Comparison of ENCODE assay signal across 9 cellular contexts in the genomic region with DNA sequence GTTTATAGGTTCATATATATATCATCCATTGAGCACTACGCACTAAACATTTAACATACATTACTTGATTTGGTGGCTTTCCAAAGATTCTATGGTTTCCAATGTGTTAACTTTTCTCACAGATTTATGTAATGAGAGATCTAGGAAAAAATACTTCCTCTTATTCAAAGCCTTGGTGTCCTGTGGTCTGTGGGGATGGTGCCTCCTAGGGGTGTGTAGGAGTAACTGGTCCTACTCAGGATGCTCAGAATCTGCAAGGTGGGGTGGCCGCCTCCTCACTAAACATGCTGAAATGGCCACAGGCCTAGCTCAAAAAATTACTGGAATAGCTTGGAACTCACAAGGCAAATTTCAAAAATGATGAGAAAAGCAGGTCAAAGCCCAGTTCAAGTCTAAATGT. TPM values are rescaled to one million over a fixed set of nuclear protein-coding genes. Genes with fewer than 3 reads are reported as not detected.
DNase-seq lines count a peak whose midpoint lies in the region; ATAC-seq and TF ChIP-seq lines count a peak whose summit lies in the region.
"Had no signal": no experiment of that assay in that cellular context is flagged by ENCODE, and none has a peak within 500 bp of the region (broad histone marks: within the 10 kb centered on the region; RNA-seq: fewer than 3 reads in every experiment).

No MANE protein-coding gene starts in this region.

- no peak overlapping the region for H3K4me3 ChIP-seq in aorta (ENCODE audit: low read length in 2 of 2)
- no peak overlapping the region for H3K4me3 ChIP-seq in gastrocnemius medialis

- peak in 3 of 4 experiments; percentile 50 to 63 (median 51) for ATAC-seq in T-cell (replicated peaks in 1 of 4)
- no peak for ATAC-seq in aorta (ENCODE audit: low FRiP score)
- no peak for ATAC-seq in GM18511 (IDR thresholded peaks at IDR 0.05; ENCODE audit: unreplicated experiment)
- ATAC-seq in gastrocnemius medialis, result no peak
- ATAC-seq in GM19467 (IDR thresholded peaks at IDR 0.05; ENCODE audit: unreplicated experiment), result no peak

- 73 to 85% methylated on average over 2 of the region's 2 CpGs for WGBS in aorta, 2 donors

- no peak overlapping the region for H3K4me3 Mint-ChIP-seq in T-cell

- H3K36me3 Mint-ChIP-seq in T-cell, result peaks cover 11% of the 10 kb centered on the region

- in situ Hi-C loops in gastrocnemius medialis (cut with MboI; ENCODE audit: low sequenced_read_pairs in 4 of 4), result no loop called here

- no peaks in the 10 kb centered on the region for H3K27me3 Mint-ChIP-seq in T-cell

- no peaks in the 10 kb centered on the region for H3K36me3 ChIP-seq in aorta (ENCODE audit: control insufficient read depth in 1 of 2, insufficient read depth in 2 of 2, low read length in 1 of 2)
- no peaks in the 10 kb centered on the region for H3K36me3 ChIP-seq in gastrocnemius medialis

- H3K27ac ChIP-seq in C4-2B, result no peak overlapping the region
- no peak overlapping the region for H3K27ac ChIP-seq in aorta (ENCODE audit: low read depth in 1 of 2, low read length in 2 of 2)
- no peak overlapping the region for H3K27ac ChIP-seq in gastrocnemius medialis

- CTCF ChIA-PET in T-cell (lab: Charles Lee), result interaction anchor here (1.0 to 2.9 kb wide), 5 partner anchors 46 to 89 kb away, joined by 3 to 6 read pairs (median 3); partner anchors contain the start of gene ITM2C (in 1 of the 2)

- H3K9me3 Mint-ChIP-seq in T-cell, result no peaks in the 10 kb centered on the region

- POLR2A ChIA-PET in T-cell (lab: Charles Lee), result no interaction called here

- H3K4me1 ChIP-seq in aorta (ENCODE audit: control insufficient read depth in 1 of 2, insufficient read depth in 2 of 2, low read length in 2 of 2) (no peaks in the 10 kb centered on the region), gastrocnemius medialis (no peaks in the 10 kb centered on the region)

- intact Hi-C loops in aorta (cut with DNase I) (loop anchor here in 1 of 2 donors (5.0 kb wide), 1 partner anchor 86 kb away; no protein-coding TSS in a partner anchor), gastrocnemius medialis (cut with DNase I; ENCODE audit: low total_unique reads) (no loop called here)

- no peaks in the 10 kb centered on the region for H3K9me3 ChIP-seq in aorta (ENCODE audit: control insufficient read depth, low read length)
- no peaks in the 10 kb centered on the region for H3K9me3 ChIP-seq in gastrocnemius medialis

- H3K27me3 ChIP-seq in aorta (ENCODE audit: control insufficient read depth in 1 of 2, insufficient read depth in 2 of 2, low read length in 1 of 2), result no peaks in the 10 kb centered on the region
- peaks cover 0 to 4% (median 3%) of the 10 kb centered on the region in 3 donors for H3K27me3 ChIP-seq in gastrocnemius medialis

- TF ChIP-seq CTCF in C4-2B (conservative IDR thresholded peaks at IDR 0.05) (peak; percentile 44; the same call in 1 of the 2 replicates), GM20000 (IDR thresholded peaks at IDR 0.05; ENCODE audit: extremely low read depth, missing control alignments) (peak; percentile 60), gastrocnemius medialis (IDR thresholded peaks at IDR 0.05 in 4 of 5, conservative IDR thresholded peaks at IDR 0.05 in 1 of 5) (peak in 1 of 5 experiments; percentile 27)

- no peak overlapping the region for H3K27ac Mint-ChIP-seq in T-cell

- no peak for TF ChIP-seq POLR2A in gastrocnemius medialis (IDR thresholded peaks at IDR 0.05)

- peaks cover 11 to 29% (median 23%) of the 10 kb centered on the region in 3 donors for H3K4me1 Mint-ChIP-seq in T-cell

- peak; percentile 51 for DNase-seq in GM20000 (ENCODE audit: low spot score)
- peak in 5 of 34 experiments; percentile 21 to 51 (median 24) for DNase-seq in T-cell
- DNase-seq in iPS-NIHi11 (ENCODE audit: low spot score), result peak; percentile 69
- peak; percentile 24 to 61 for DNase-seq in aorta
- no peak for DNase-seq in gastrocnemius medialis

RNA-seq across cellular contexts. Expression of gene GPR55, which starts 11.6 kb away (rescaled TPM):
- 10 to 100 TPM in 2 of 5 donors, 1 to 10 TPM in 3; 2.7 to 15.5 (median 7.8) TPM for total RNA-seq in T-cell
- under 1 TPM in 1 of 2 donors, not detected in 1; 0.18 TPM for total RNA-seq in aorta
- not detected for polyA plus RNA-seq in aorta
- total RNA-seq in gastrocnemius medialis, result not detected
- total RNA-seq: frontal cortex had no signal

RNA-seq across cellular contexts. Expression of gene ITM2C, which starts 48.7 kb away (rescaled TPM):
- total RNA-seq in T-cell, result 10 to 100 TPM; 21.9 to 41.2 (median 34.8) TPM
- total RNA-seq in aorta, result 10 to 100 TPM; 59.6 to 99.5 TPM
- 100 to 1,000 TPM in 1 of 2 donors, 10 to 100 TPM in 1; 81.5 to 117 TPM for polyA plus RNA-seq in aorta
- total RNA-seq in gastrocnemius medialis, result 10 to 100 TPM in 3 of 4 donors, 1 to 10 TPM in 1; 4.9 to 11.2 (median 10.8) TPM

Comparison
In these comparisons a context has a peak if more than half of its experiments do, and no peak if none do; other contexts are left out.
1. DNase-seq: peak in GM20000 (single experiment), iPS-NIHi11 (single experiment) and aorta (2 of 2); none in gastrocnemius medialis (0 of 2).
2. ATAC-seq: peak in T-cell (3 of 4); none in aorta (single experiment), GM18511 (single experiment), gastrocnemius medialis (0 of 2) and GM19467 (single experiment).